Comparison of ENCODE assay signal across 24 cellular contexts in genomic region chr21:29378814-29379213, GRCh38.
DNase-seq lines count a peak whose midpoint lies in the region; TF ChIP-seq lines count a peak whose summit lies in the region.
"Had no signal": no experiment of that assay in that cellular context is flagged by ENCODE, and none has a peak within 500 bp of the region (broad histone marks: within the 10 kb centered on the region; RNA-seq: fewer than 3 reads in every experiment).

No MANE protein-coding gene starts in this region.

- no peak overlapping the region for H2BK5ac ChIP-seq in trophoblast cell (ENCODE audit: low read depth, low read length, poor library complexity)

- H2BK12ac ChIP-seq in trophoblast cell (ENCODE audit: low read length): no peak overlapping the region

- no peaks in the 10 kb centered on the region for H3K9me3 ChIP-seq in fibroblast of lung (ENCODE audit: control insufficient read depth, insufficient read depth, low read depth, low read length)
- no peaks in the 10 kb centered on the region for H3K9me3 ChIP-seq in trophoblast cell (ENCODE audit: insufficient read depth, low read depth, low read length)
- H3K9me3 ChIP-seq: SJSA1, tibial nerve had no signal

- H3K79me1 ChIP-seq in trophoblast cell (ENCODE audit: low read length): peaks cover 11% of the 10 kb centered on the region

- H3K36me3 Mint-ChIP-seq in HFFc6 (ENCODE audit: low read depth): peaks cover 5% of the 10 kb centered on the region
- H3K36me3 Mint-ChIP-seq: natural killer cell treated with Interleukin-12 subunit alpha and Interleukin-12 subunit beta and Interleukin-15 and Interleukin-18, amount 100 ng/mL, for 72 hours had no signal

- H3K27ac ChIP-seq in fibroblast of lung (ENCODE audit: insufficient read depth, low read length) (no peak overlapping the region), trophoblast cell (ENCODE audit: low read depth, low read length) (peak overlapping the region; percentile 77)
- H3K27ac ChIP-seq: dorsolateral prefrontal cortex, SJSA1, tibial nerve had no signal

- H3K27me3 ChIP-seq in fibroblast of lung (ENCODE audit: control insufficient read depth, insufficient read depth, low read length) (no peaks in the 10 kb centered on the region), trophoblast cell (ENCODE audit: insufficient read depth, low read length) (no peaks in the 10 kb centered on the region)
- H3K27me3 ChIP-seq: dorsolateral prefrontal cortex, SJSA1, tibial nerve had no signal

- H4K8ac ChIP-seq in trophoblast cell (ENCODE audit: low read depth, low read length): no peak overlapping the region

- no peak overlapping the region for H3K4me3 ChIP-seq in fibroblast of lung (replicated peaks in 1 of 4; ENCODE audit: control extremely low read depth in 1 of 4, insufficient read depth in 1 of 4, low read depth in 3 of 4, low read length in 4 of 4)
- H3K4me3 ChIP-seq in trophoblast cell (ENCODE audit: low read depth, low read length): no peak overlapping the region
- H3K4me3 ChIP-seq: dorsolateral prefrontal cortex, SJSA1, tibial nerve had no signal

- H3K9ac ChIP-seq in fibroblast of lung (ENCODE audit: insufficient read depth, low read length) (no peak overlapping the region), trophoblast cell (ENCODE audit: low read length) (no peak overlapping the region)

- no peaks in the 10 kb centered on the region for H3K9me3 Mint-ChIP-seq in HFFc6
- H3K9me3 Mint-ChIP-seq: activated naive CD4-positive, alpha-beta T cell treated with anti-CD3 and anti-CD28 coated beads for 36 hours; natural killer cell treated with Interleukin-12 subunit alpha and Interleukin-12 subunit beta and Interleukin-15 and Interleukin-18, amount 100 ng/mL, for 72 hours; stimulated activated naive CD8-positive, alpha-beta T cell treated with anti-CD3 and anti-CD28 coated beads, Interleukin-15, Interleukin-2, amounts not matched to agents 100 ng/mL and 50 ng/mL, for 24 hours had no signal

- intact Hi-C loops in head of caudate nucleus (cut with DNase I): no loop called here

- no peak overlapping the region for H3K4ac ChIP-seq in trophoblast cell (ENCODE audit: low read depth, low read length)

- H3K4me1 ChIP-seq in fibroblast of lung (ENCODE audit: control insufficient read depth, extremely low read depth, insufficient read depth, low read length) (peaks cover 5% of the 10 kb centered on the region), trophoblast cell (ENCODE audit: control insufficient read depth in 1 of 2, insufficient read depth in 2 of 2, low read length in 2 of 2) (peaks cover 20 to 25% of the 10 kb centered on the region in 2 experiments)
- H3K4me1 ChIP-seq: tibial nerve had no signal

- no peak overlapping the region for H2BK120ac ChIP-seq in trophoblast cell (ENCODE audit: insufficient read depth, low read length, poor library complexity)

- no CpG with 5 or more reads among the region's 4 CpGs for WGBS in trophoblast cell (ENCODE audit: extremely low coverage, insufficient coverage, insufficient read length)

- H2AFZ ChIP-seq in fibroblast of lung (ENCODE audit: low read length) (no peak overlapping the region), trophoblast cell (ENCODE audit: insufficient read depth, low read length, poor library complexity) (no peak overlapping the region)

- H3K4me1 Mint-ChIP-seq in HFFc6 (ENCODE audit: low read depth): peaks cover 45% of the 10 kb centered on the region

- DNase-seq in HFFc6 (peak; percentile 41), astrocyte of the hippocampus (ENCODE audit: low read depth, low spot score) (peak; percentile 28), fibroblast of lung (ENCODE audit: low read depth in 2 of 2) (peak; percentile 22 to 41), trophoblast cell (peak; percentile 77 to 78), head of caudate nucleus (no peak), HCEC 1CT (no peak), globus pallidus (ENCODE audit: low spot score) (no peak), DMS53 (lab: John Stamatoyannopoulos, UW) (no peak)
- DNase-seq: activated naive CD4-positive, alpha-beta T cell treated with anti-CD3 and anti-CD28 coated beads for 36 hours; activated T-cell treated with anti-CD3 and anti-CD28 coated beads, Interleukin-2, amount 50 U/mL, for 48 hours; central memory CD4-positive, alpha-beta T cell; dorsolateral prefrontal cortex; hippocampal formation; left ventricle myocardium superior; MM.1S; NCI-H1417 treated with DMSO at 0.1 percent for 48 hours; NCI-H2107; NCI-H510A treated with DMSO at 0.1 percent for 48 hours; stimulated activated CD4-positive, alpha-beta T cell treated with anti-CD3 and anti-CD28 coated beads, Interleukin-15, amount 100 ng/mL, for 24 hours had no signal

- TF ChIP-seq CTCF in HFFc6 (IDR thresholded peaks at IDR 0.05): no peak
- no peak for TF ChIP-seq CTCF in fibroblast of lung (conservative IDR thresholded peaks at IDR 0.05 in 1 of 2, IDR thresholded peaks at IDR 0.05 in 1 of 2; ENCODE audit: low read depth in 1 of 2, low read length in 2 of 2)

- H3K27ac Mint-ChIP-seq in HFFc6: peak overlapping the region; percentile 76
- H3K27ac Mint-ChIP-seq: activated naive CD4-positive, alpha-beta T cell treated with anti-CD3 and anti-CD28 coated beads for 36 hours; natural killer cell treated with Interleukin-12 subunit alpha and Interleukin-12 subunit beta and Interleukin-15 and Interleukin-18, amount 100 ng/mL, for 72 hours; stimulated activated naive CD8-positive, alpha-beta T cell treated with anti-CD3 and anti-CD28 coated beads, Interleukin-15, Interleukin-2, amounts not matched to agents 100 ng/mL and 50 ng/mL, for 24 hours had no signal

- peaks cover 2% of the 10 kb centered on the region; the same call in 1 of the 2 replicates for H3K27me3 Mint-ChIP-seq in HFFc6 (ENCODE audit: insufficient read depth)
- H3K27me3 Mint-ChIP-seq: natural killer cell treated with Interleukin-12 subunit alpha and Interleukin-12 subunit beta and Interleukin-15 and Interleukin-18, amount 100 ng/mL, for 72 hours; stimulated activated naive CD8-positive, alpha-beta T cell treated with anti-CD3 and anti-CD28 coated beads, Interleukin-15, Interleukin-2, amounts not matched to agents 100 ng/mL and 50 ng/mL, for 24 hours had no signal

- no peak overlapping the region for H3K4me3 Mint-ChIP-seq in HFFc6
- H3K4me3 Mint-ChIP-seq: activated naive CD4-positive, alpha-beta T cell treated with anti-CD3 and anti-CD28 coated beads for 36 hours; CD14-positive monocyte; natural killer cell treated with Interleukin-12 subunit alpha and Interleukin-12 subunit beta and Interleukin-15 and Interleukin-18, amount 100 ng/mL, for 72 hours; stimulated activated naive CD8-positive, alpha-beta T cell treated with anti-CD3 and anti-CD28 coated beads, Interleukin-15, Interleukin-2, amounts not matched to agents 100 ng/mL and 50 ng/mL, for 24 hours had no signal

- no peaks in the 10 kb centered on the region for H3K36me3 ChIP-seq in fibroblast of lung (ENCODE audit: control insufficient read depth, insufficient read depth, low read length)
- no peaks in the 10 kb centered on the region for H3K36me3 ChIP-seq in trophoblast cell (ENCODE audit: control insufficient read depth in 1 of 2, insufficient read depth in 2 of 2, low read length in 2 of 2)
- H3K36me3 ChIP-seq: SJSA1 had no signal

- no peak overlapping the region for H4K12ac ChIP-seq in trophoblast cell (ENCODE audit: low read depth, low read length)

- no peak overlapping the region for H3K23ac ChIP-seq in trophoblast cell (ENCODE audit: low read length)

- H3K4me2 ChIP-seq in fibroblast of lung (ENCODE audit: extremely low read depth, insufficient read depth, low read length): no peak overlapping the region
- H3K4me2 ChIP-seq in trophoblast cell (ENCODE audit: low read length): no peak overlapping the region

- H3K14ac ChIP-seq in trophoblast cell (ENCODE audit: low read length): peak overlapping the region; percentile 63

- H3K18ac ChIP-seq in trophoblast cell (ENCODE audit: low read length): no peak overlapping the region

- peak overlapping the region; percentile 41 for H4K91ac ChIP-seq in trophoblast cell (ENCODE audit: low read depth, low read length)

- no peaks in the 10 kb centered on the region for H4K20me1 ChIP-seq in fibroblast of lung (ENCODE audit: control insufficient read depth, extremely low read depth, insufficient read depth, low read length)

- H2AK5ac ChIP-seq in trophoblast cell (ENCODE audit: low read length): no peak overlapping the region

- H3K79me2 ChIP-seq in fibroblast of lung (ENCODE audit: control insufficient read depth, insufficient read depth, low read length) (no peaks in the 10 kb centered on the region), trophoblast cell (ENCODE audit: control insufficient read depth, insufficient read depth, low read length, poor library complexity) (no peaks in the 10 kb centered on the region)

Comparison
In these comparisons a context has a peak if more than half of its experiments do, and no peak if none do; other contexts are left out.
1. DNase-seq: peak in HFFc6 (single experiment), astrocyte of the hippocampus (single experiment), fibroblast of lung (2 of 2) and trophoblast cell (2 of 2); none in head of caudate nucleus (0 of 42), HCEC 1CT (single experiment), globus pallidus (single experiment) and DMS53 (single experiment).